3 cellular contexts compared by ENCODE assay signal in genomic region chr4:186808635-186809018, GRCh38.
TF ChIP-seq lines count a peak whose summit lies in the region.

No MANE protein-coding gene starts in this region.

TF ChIP-seq in SK-N-SH, 30 proteins besides CTCF, POLR2A, EP300 and RAD21 (continued from another document and continues in another):
- TF ChIP-seq REST (IDR thresholded peaks at IDR 0.05; ENCODE audit: low read depth, low read length), result no peak
- no peak for TF ChIP-seq MEF2A (IDR thresholded peaks at IDR 0.05; ENCODE audit: borderline replicate concordance, low read depth)
- no peak for TF ChIP-seq YY1 (IDR thresholded peaks at IDR 0.05; ENCODE audit: low read depth)
- TF ChIP-seq TCF12 (IDR thresholded peaks at IDR 0.05), result no peak
- TF ChIP-seq CHD2 (IDR thresholded peaks at IDR 0.05; ENCODE audit: low read length, partially characterized antibody), result no peak
- TF ChIP-seq SIN3A (IDR thresholded peaks at IDR 0.05; ENCODE audit: borderline replicate concordance, low read depth, low read length), result no peak
- no peak for TF ChIP-seq EZH2phosphoT487 (IDR thresholded peaks at IDR 0.05; ENCODE audit: borderline replicate concordance, low read depth)
- TF ChIP-seq GABPA (IDR thresholded peaks at IDR 0.05; ENCODE audit: low read depth), result no peak
- no peak for TF ChIP-seq USF1 (IDR thresholded peaks at IDR 0.05; ENCODE audit: borderline replicate concordance, low read depth)
- TF ChIP-seq USF2 (IDR thresholded peaks at IDR 0.05; ENCODE audit: borderline replicate concordance, low read depth, low read length), result no peak
- TF ChIP-seq FOXM1 (IDR thresholded peaks at IDR 0.05; ENCODE audit: low read depth), result no peak

TF ChIP-seq in SK-N-SH treated with all-trans-retinoic acid at 6 μM for 48 hours, 23 proteins besides CTCF, POLR2A, EP300 and RAD21 (continued from another document):
- TF ChIP-seq TOX (CRISPR knock-in tag; IDR thresholded peaks at IDR 0.05; ENCODE audit: borderline replicate concordance) (no peak), ESRRG (CRISPR knock-in tag; IDR thresholded peaks at IDR 0.05) (no peak), TCF4 (CRISPR knock-in tag; IDR thresholded peaks at IDR 0.05; ENCODE audit: borderline replicate concordance) (no peak), ZC3H10 (CRISPR knock-in tag; IDR thresholded peaks at IDR 0.05) (no peak), GLIS3 (CRISPR knock-in tag; IDR thresholded peaks at IDR 0.05) (no peak), RARB (CRISPR knock-in tag; IDR thresholded peaks at IDR 0.05) (no peak), PATZ1 (CRISPR knock-in tag; IDR thresholded peaks at IDR 0.05; ENCODE audit: borderline replicate concordance) (no peak)

TF ChIP-seq in WTC11, 78 proteins besides CTCF, POLR2A, EP300 and RAD21 (continued from another document):
- TF ChIP-seq E2F1 (CRISPR knock-in tag; IDR thresholded peaks at IDR 0.05), result no peak
- TF ChIP-seq USF1 (CRISPR knock-in tag; IDR thresholded peaks at IDR 0.05), result no peak
- no peak for TF ChIP-seq ZNF121 (CRISPR knock-in tag; IDR thresholded peaks at IDR 0.05)
- no peak for TF ChIP-seq TP53 (CRISPR knock-in tag; IDR thresholded peaks at IDR 0.05)
- no peak for TF ChIP-seq MLX (CRISPR knock-in tag; IDR thresholded peaks at IDR 0.05)
- TF ChIP-seq ZNF138 (CRISPR knock-in tag; conservative IDR thresholded peaks at IDR 0.05), result no peak
- TF ChIP-seq SMAD3 (CRISPR knock-in tag; IDR thresholded peaks at IDR 0.05; ENCODE audit: borderline replicate concordance), result no peak
- no peak for TF ChIP-seq FOXJ3 (CRISPR knock-in tag; IDR thresholded peaks at IDR 0.05; ENCODE audit: borderline replicate concordance)
- TF ChIP-seq NFATC4 (CRISPR knock-in tag; IDR thresholded peaks at IDR 0.05), result no peak
- TF ChIP-seq ETV6 (CRISPR knock-in tag; IDR thresholded peaks at IDR 0.05), result no peak
- TF ChIP-seq FOXP1 (CRISPR knock-in tag; IDR thresholded peaks at IDR 0.05; ENCODE audit: borderline replicate concordance), result no peak
